18 cellular contexts compared by ENCODE assay signal in the genomic region with DNA sequence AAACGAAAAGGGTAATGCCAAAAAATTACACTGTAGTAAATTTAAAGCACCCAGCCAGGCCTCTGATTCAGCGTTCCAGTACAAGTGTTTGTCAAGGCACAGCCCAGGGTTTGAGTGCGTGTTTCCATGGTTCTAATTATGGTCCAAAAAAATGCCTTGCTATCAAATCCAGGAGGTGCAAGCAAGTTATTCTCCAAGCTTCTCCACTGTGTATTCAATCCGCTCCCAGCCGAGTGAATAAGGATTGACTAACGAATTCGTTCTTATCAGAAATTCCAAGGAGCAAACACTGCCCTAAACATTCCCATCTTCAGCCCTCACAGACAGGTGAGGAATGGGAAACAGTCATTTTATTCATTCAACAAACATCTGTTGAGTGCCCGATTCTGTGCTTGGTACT.
DNase-seq lines count a peak whose midpoint lies in the region; ATAC-seq and TF ChIP-seq lines count a peak whose summit lies in the region.
"Had no signal": no experiment of that assay in that cellular context is flagged by ENCODE, and none has a peak within 500 bp of the region (broad histone marks: within the 10 kb centered on the region; RNA-seq: fewer than 3 reads in every experiment).

No MANE protein-coding gene starts in this region.

- ATAC-seq in left cardiac atrium, result no peak
- ATAC-seq in HG02571 (IDR thresholded peaks at IDR 0.05; ENCODE audit: unreplicated experiment), result no peak
- no peak for ATAC-seq in natural killer cell
- ATAC-seq: GM23338 had no signal

- H3K9ac ChIP-seq in mesendoderm (ENCODE audit: low read length) (no peak overlapping the region), trophoblast cell (ENCODE audit: low read length) (no peak overlapping the region)

- H4K91ac ChIP-seq in trophoblast cell (ENCODE audit: low read depth, low read length), result no peak overlapping the region

- H4K8ac ChIP-seq in mesendoderm (ENCODE audit: low read depth, low read length), result no peak overlapping the region
- no peak overlapping the region for H4K8ac ChIP-seq in trophoblast cell (ENCODE audit: low read depth, low read length)

- H3K27me3 ChIP-seq in cardiac muscle cell (no peaks in the 10 kb centered on the region), left ventricle myocardium inferior (ENCODE audit: low read depth) (no peaks in the 10 kb centered on the region), mesendoderm (ENCODE audit: insufficient read depth, low read length, poor library complexity) (no peaks in the 10 kb centered on the region), trophoblast cell (ENCODE audit: insufficient read depth, low read length) (no peaks in the 10 kb centered on the region)

- H3K4me1 Mint-ChIP-seq in natural killer cell, result no peaks in the 10 kb centered on the region
- H3K4me1 Mint-ChIP-seq: CD4-positive, alpha-beta memory T cell had no signal

- H3K18ac ChIP-seq in mesendoderm (ENCODE audit: low read length), result no peak overlapping the region
- no peak overlapping the region for H3K18ac ChIP-seq in trophoblast cell (ENCODE audit: low read length)

- H3K36me3 ChIP-seq in cardiac muscle cell (no peaks in the 10 kb centered on the region), left ventricle myocardium inferior (peaks cover 5% of the 10 kb centered on the region), mesendoderm (ENCODE audit: control insufficient read depth, insufficient read depth, low read length) (no peaks in the 10 kb centered on the region), trophoblast cell (ENCODE audit: control insufficient read depth in 1 of 2, insufficient read depth in 2 of 2, low read length in 2 of 2) (no peaks in the 10 kb centered on the region)
- H3K36me3 ChIP-seq: HAP-1 had no signal

- no peak overlapping the region for H3K56ac ChIP-seq in mesendoderm (ENCODE audit: low read length)

- H3K4me3 ChIP-seq in cardiac muscle cell (no peak overlapping the region), left ventricle myocardium inferior (no peak overlapping the region), mesendoderm (ENCODE audit: low read length) (no peak overlapping the region), trophoblast cell (ENCODE audit: low read depth, low read length) (no peak overlapping the region)
- H3K4me3 ChIP-seq: GM23338, HAP-1 had no signal

- H3K9me3 Mint-ChIP-seq in natural killer cell, result no peaks in the 10 kb centered on the region
- H3K9me3 Mint-ChIP-seq: CD4-positive, alpha-beta memory T cell; GM23338; HFFc6 had no signal

- DNase-seq in cardiac muscle cell (ENCODE audit: low read depth in 1 of 2, low spot score in 1 of 2), result no peak
- no peak for DNase-seq in left cardiac atrium
- DNase-seq in left ventricle myocardium inferior, result no peak
- peak; percentile 54 for DNase-seq in mesendoderm
- DNase-seq in trophoblast cell, result peak; percentile 15 to 53
- no peak for DNase-seq in NCI-H526 treated with DMSO at 0.1 percent for 48 hours (lab: John Stamatoyannopoulos, UW)
- no peak for DNase-seq in natural killer cell
- DNase-seq: C1 segment of cervical spinal cord; Calu3; CD4-positive, alpha-beta memory T cell; COR-L47; DMS53; DMS79 treated with DMSO at 0.1 percent for 48 hours; GF-D8; HFFc6 had no signal

- H3K4ac ChIP-seq in mesendoderm (ENCODE audit: low read depth, low read length), result no peak overlapping the region
- no peak overlapping the region for H3K4ac ChIP-seq in trophoblast cell (ENCODE audit: low read depth, low read length)

- no peak overlapping the region for H2BK15ac ChIP-seq in mesendoderm (replicated peaks; ENCODE audit: low read depth)

- H3K79me2 ChIP-seq in mesendoderm (ENCODE audit: control insufficient read depth, insufficient read depth, low read length), result no peaks in the 10 kb centered on the region
- H3K79me2 ChIP-seq in trophoblast cell (ENCODE audit: control insufficient read depth, insufficient read depth, low read length, poor library complexity), result no peaks in the 10 kb centered on the region

- no peak overlapping the region for H3K4me3 Mint-ChIP-seq in natural killer cell
- H3K4me3 Mint-ChIP-seq: CD4-positive, alpha-beta memory T cell; GM23338; HFFc6 had no signal

- H2AK5ac ChIP-seq in mesendoderm (ENCODE audit: low read length) (no peak overlapping the region), trophoblast cell (ENCODE audit: low read length) (no peak overlapping the region)

- H3K9me3 ChIP-seq in cardiac muscle cell (ENCODE audit: low read depth) (no peaks in the 10 kb centered on the region), left ventricle myocardium inferior (replicated peaks) (no peaks in the 10 kb centered on the region), trophoblast cell (ENCODE audit: insufficient read depth, low read depth, low read length) (no peaks in the 10 kb centered on the region)
- H3K9me3 ChIP-seq: HAP-1 had no signal

- no peak overlapping the region for H3K4me2 ChIP-seq in mesendoderm (ENCODE audit: low read length)
- H3K4me2 ChIP-seq in trophoblast cell (ENCODE audit: low read length), result no peak overlapping the region
- H3K4me2 ChIP-seq: GM23338 had no signal

- no peak overlapping the region for H2BK5ac ChIP-seq in mesendoderm (ENCODE audit: low read length)
- H2BK5ac ChIP-seq in trophoblast cell (ENCODE audit: low read depth, low read length, poor library complexity), result no peak overlapping the region

- H3K27ac Mint-ChIP-seq in natural killer cell, result no peak overlapping the region
- H3K27ac Mint-ChIP-seq: CD4-positive, alpha-beta memory T cell; GM23338; HFFc6 had no signal

- peaks cover 41% of the 10 kb centered on the region for H3K4me1 ChIP-seq in cardiac muscle cell (ENCODE audit: low read depth)
- peaks cover 56% of the 10 kb centered on the region for H3K4me1 ChIP-seq in left ventricle myocardium inferior
- H3K4me1 ChIP-seq in mesendoderm (ENCODE audit: control insufficient read depth, low read depth, low read length), result peaks cover 13% of the 10 kb centered on the region
- peaks cover 4 to 6% of the 10 kb centered on the region in 2 experiments for H3K4me1 ChIP-seq in trophoblast cell (ENCODE audit: control insufficient read depth in 1 of 2, insufficient read depth in 2 of 2, low read length in 2 of 2)
- H3K4me1 ChIP-seq: HAP-1 had no signal

- H4K5ac ChIP-seq in mesendoderm (ENCODE audit: low read length), result no peak overlapping the region

- H3K14ac ChIP-seq in trophoblast cell (ENCODE audit: low read length), result no peak overlapping the region

- no peak overlapping the region for H2AFZ ChIP-seq in trophoblast cell (ENCODE audit: insufficient read depth, low read length, poor library complexity)
- H2AFZ ChIP-seq: GM23338 had no signal

- intact Hi-C loops in left cardiac atrium (cut with DNase I), result no loop called here
- intact Hi-C loops in left ventricle myocardium inferior (cut with micrococcal nuclease), result no loop called here
- intact Hi-C loops in natural killer cell (cut with micrococcal nuclease), result no loop called here

- no peak overlapping the region for H3K23ac ChIP-seq in mesendoderm (ENCODE audit: low read length)
- H3K23ac ChIP-seq in trophoblast cell (ENCODE audit: low read length), result no peak overlapping the region

- TF ChIP-seq CTCF in cardiac muscle cell (IDR thresholded peaks at IDR 0.05; ENCODE audit: low read depth, low read length) (no peak), left ventricle myocardium inferior (IDR thresholded peaks at IDR 0.05; ENCODE audit: borderline replicate concordance) (no peak), natural killer cell (IDR thresholded peaks at IDR 0.05) (no peak)

- H3K27ac ChIP-seq in cardiac muscle cell (peak overlapping the region; percentile 55), left ventricle myocardium inferior (replicated peaks) (peak overlapping the region; percentile 83), mesendoderm (ENCODE audit: low read depth, low read length) (no peak overlapping the region), trophoblast cell (ENCODE audit: low read depth, low read length) (no peak overlapping the region)

- H2BK120ac ChIP-seq in mesendoderm (ENCODE audit: low read depth, low read length) (no peak overlapping the region), trophoblast cell (ENCODE audit: insufficient read depth, low read length, poor library complexity) (no peak overlapping the region)

- H3K27me3 Mint-ChIP-seq in natural killer cell (ENCODE audit: low read depth in 2 of 2), result peaks cover 0 to 16% of the 10 kb centered on the region in 2 donors

- H4K12ac ChIP-seq in trophoblast cell (ENCODE audit: low read depth, low read length), result no peak overlapping the region

- H3K79me1 ChIP-seq in mesendoderm (ENCODE audit: low read length), result no peaks in the 10 kb centered on the region
- no peaks in the 10 kb centered on the region for H3K79me1 ChIP-seq in trophoblast cell (ENCODE audit: low read length)

- no peaks in the 10 kb centered on the region for H3K36me3 Mint-ChIP-seq in natural killer cell
- H3K36me3 Mint-ChIP-seq: CD4-positive, alpha-beta memory T cell had no signal

- no peak overlapping the region for H2BK12ac ChIP-seq in trophoblast cell (ENCODE audit: low read length)

- WGBS in mesendoderm (ENCODE audit: extremely low coverage, insufficient coverage, low lambda C conversion rate), result no CpG with 5 or more reads among the region's 8 CpGs
- no CpG with 5 or more reads among the region's 8 CpGs for WGBS in trophoblast cell (ENCODE audit: extremely low coverage, insufficient coverage, insufficient read length)

Comparison
In these comparisons a context has a peak if more than half of its experiments do, and no peak if none do; other contexts are left out.
1. DNase-seq: peak in mesendoderm (single experiment) and trophoblast cell (2 of 2); none in cardiac muscle cell (0 of 2), left cardiac atrium (single experiment), left ventricle myocardium inferior (single experiment), NCI-H526 treated with DMSO at 0.1 percent for 48 hours (single experiment) and natural killer cell (single experiment).
2. H3K27ac ChIP-seq: peak in cardiac muscle cell (single experiment) and left ventricle myocardium inferior (single experiment); none in mesendoderm (single experiment) and trophoblast cell (single experiment).